ENCODE assay signal across 8 cellular contexts in genomic region chr10:7872041-7872442, GRCh38. TPM values are rescaled to one million over a fixed set of nuclear protein-coding genes. Genes with fewer than 3 reads are reported as not detected.
DNase-seq lines count a peak whose midpoint lies in the region; ATAC-seq and TF ChIP-seq lines count a peak whose summit lies in the region.

No MANE protein-coding gene starts in this region.

- no peaks in the 10 kb centered on the region for H4K20me1 ChIP-seq in Loucy (ENCODE audit: insufficient read depth, low read length, poor library complexity, severe bottlenecking)

- no peak for ATAC-seq in activated naive CD8-positive, alpha-beta T cell treated with anti-CD3 and anti-CD28 coated beads, Interleukin-2, amount 10 ng/mL, durations not matched to agents 7 days and 5 days (ENCODE audit: low read depth)

- H3F3A ChIP-seq in Loucy (ENCODE audit: low read depth): no peaks in the 10 kb centered on the region

- peak overlapping the region; percentile 30 for H3K9ac ChIP-seq in Loucy (ENCODE audit: low read depth, low read length, poor library complexity, severe bottlenecking)

- H3K9me3 Mint-ChIP-seq in activated naive CD8-positive, alpha-beta T cell treated with anti-CD3 and anti-CD28 coated beads, Interleukin-2, amount 10 ng/mL, durations not matched to agents 7 days and 5 days: no peaks in the 10 kb centered on the region

- H3K36me3 ChIP-seq in Loucy (ENCODE audit: insufficient read depth, low read length): no peaks in the 10 kb centered on the region
- H3K36me3 ChIP-seq in stomach: no peaks in the 10 kb centered on the region

- peak overlapping the region; percentile 44 for H3K4me2 ChIP-seq in Loucy (ENCODE audit: low read depth, low read length, poor library complexity, severe bottlenecking)

- no peak overlapping the region for H3K27ac Mint-ChIP-seq in activated naive CD8-positive, alpha-beta T cell treated with anti-CD3 and anti-CD28 coated beads, Interleukin-2, amount 10 ng/mL, durations not matched to agents 7 days and 5 days

- 6 to 15% (median 9%) methylated on average over 5 of the region's 5 CpGs for WGBS in stomach, 5 donors

- DNase-seq in SKM-1 treated with dmso at 0.1 percent for 144 hours (lab: John Stamatoyannopoulos, UW; ENCODE audit: unreplicated experiment): peak; percentile 1
- DNase-seq in SKM-1 (lab: John Stamatoyannopoulos, UW; ENCODE audit: unreplicated experiment): no peak
- DNase-seq in activated naive CD8-positive, alpha-beta T cell treated with anti-CD3 and anti-CD28 coated beads, Interleukin-2, amount 10 ng/mL, durations not matched to agents 7 days and 5 days: no peak
- DNase-seq in inferior parietal cortex (ENCODE audit: extremely low spot score): peak; percentile 67
- no peak for DNase-seq in stomach
- DNase-seq in stimulated activated CD4-positive, alpha-beta T cell treated with anti-CD3 and anti-CD28 coated beads, Interleukin-15, amount 100 ng/mL, for 24 hours: no peak
- no peak for DNase-seq in stimulated activated CD8-positive, alpha-beta memory T cell treated with anti-CD3 and anti-CD28 coated beads, Interleukin-4, amount 100 ng/mL, for 48 hours

- no peak overlapping the region for H3K27ac ChIP-seq in stomach

- peak; percentile 85 for TF ChIP-seq CTCF in Loucy (conservative IDR thresholded peaks at IDR 0.05; ENCODE audit: low read length)
- peak in 5 of 7 experiments; percentile 43 to 82 (median 74) for TF ChIP-seq CTCF in stomach (IDR thresholded peaks at IDR 0.05)

- peaks cover 9% of the 10 kb centered on the region; the same call in 1 of the 2 replicates for H3K79me2 ChIP-seq in Loucy (ENCODE audit: insufficient read depth, low read length)

- H3K4me1 Mint-ChIP-seq in activated naive CD8-positive, alpha-beta T cell treated with anti-CD3 and anti-CD28 coated beads, Interleukin-2, amount 10 ng/mL, durations not matched to agents 7 days and 5 days: peaks cover 5% of the 10 kb centered on the region

- H3K4me3 Mint-ChIP-seq in activated naive CD8-positive, alpha-beta T cell treated with anti-CD3 and anti-CD28 coated beads, Interleukin-2, amount 10 ng/mL, durations not matched to agents 7 days and 5 days: peak overlapping the region; percentile 84

- TF ChIP-seq POLR2A in stomach (IDR thresholded peaks at IDR 0.05): no peak

- H2AFZ ChIP-seq in Loucy (ENCODE audit: low read length): peak overlapping the region; percentile 58; the same call in 1 of the 2 replicates

- intact Hi-C loops in stomach (cut with DNase I; ENCODE audit: low total_unique reads): no loop called here

- H3K4me3 ChIP-seq in Loucy (ENCODE audit: low read length, poor library complexity, severe bottlenecking) (peak overlapping the region; percentile 63), stomach (peak overlapping the region; percentile 16 to 25 (median 22))

- no peak for TF ChIP-seq EP300 in stomach (IDR thresholded peaks at IDR 0.05)

- peaks cover 4% of the 10 kb centered on the region for H3K4me1 ChIP-seq in Loucy (ENCODE audit: insufficient read depth, low read length, poor library complexity, severe bottlenecking)
- H3K4me1 ChIP-seq in stomach: peaks cover 0 to 4% (median 2%) of the 10 kb centered on the region in 4 donors

- no peaks in the 10 kb centered on the region for H3K9me3 ChIP-seq in Loucy (ENCODE audit: insufficient read depth, low read depth, low read length)
- no peaks in the 10 kb centered on the region for H3K9me3 ChIP-seq in stomach

- no peaks in the 10 kb centered on the region for H3K27me3 ChIP-seq in Loucy (ENCODE audit: insufficient read depth, low read length, poor library complexity, severe bottlenecking)
- H3K27me3 ChIP-seq in stomach: no peaks in the 10 kb centered on the region

- H3K36me3 Mint-ChIP-seq in activated naive CD8-positive, alpha-beta T cell treated with anti-CD3 and anti-CD28 coated beads, Interleukin-2, amount 10 ng/mL, durations not matched to agents 7 days and 5 days: peaks cover 1% of the 10 kb centered on the region

- no peaks in the 10 kb centered on the region for H3K9me2 ChIP-seq in Loucy (replicated peaks; ENCODE audit: low read depth, low read length)

- POLR2A ChIA-PET in activated naive CD8-positive, alpha-beta T cell treated with anti-CD3 and anti-CD28 coated beads, Interleukin-2, amount 10 ng/mL, durations not matched to agents 7 days and 5 days (lab: Charles Lee): no interaction called here

- no peaks in the 10 kb centered on the region for H3K27me3 Mint-ChIP-seq in activated naive CD8-positive, alpha-beta T cell treated with anti-CD3 and anti-CD28 coated beads, Interleukin-2, amount 10 ng/mL, durations not matched to agents 7 days and 5 days

RNA-seq across cellular contexts. Expression of gene TAF3, which starts 53.7 kb away (rescaled TPM):
- 10 to 100 TPM; 16.2 to 16.8 TPM for total RNA-seq in activated naive CD8-positive, alpha-beta T cell treated with anti-CD3 and anti-CD28 coated beads, Interleukin-2, amount 10 ng/mL, durations not matched to agents 7 days and 5 days
- 10 to 100 TPM in 2 of 5 donors, 1 to 10 TPM in 3; 3.7 to 13.4 (median 6.5) TPM for total RNA-seq in stomach
- polyA plus RNA-seq in stomach: 10 to 100 TPM in 1 of 3 donors, 1 to 10 TPM in 2; 2.3 to 11.3 (median 4.4) TPM

Comparison
In these comparisons a context has a peak if more than half of its experiments do, and no peak if none do; other contexts are left out.
1. DNase-seq: peak in SKM-1 treated with dmso at 0.1 percent for 144 hours (single experiment) and inferior parietal cortex (single experiment); none in SKM-1 (single experiment), activated naive CD8-positive, alpha-beta T cell treated with anti-CD3 and anti-CD28 coated beads, Interleukin-2, amount 10 ng/mL, durations not matched to agents 7 days and 5 days (single experiment), stomach (single experiment), stimulated activated CD4-positive, alpha-beta T cell treated with anti-CD3 and anti-CD28 coated beads, Interleukin-15, amount 100 ng/mL, for 24 hours (single experiment) and stimulated activated CD8-positive, alpha-beta memory T cell treated with anti-CD3 and anti-CD28 coated beads, Interleukin-4, amount 100 ng/mL, for 48 hours (single experiment).